ENCODE assay signal across 15 cellular contexts in the genomic region with DNA sequence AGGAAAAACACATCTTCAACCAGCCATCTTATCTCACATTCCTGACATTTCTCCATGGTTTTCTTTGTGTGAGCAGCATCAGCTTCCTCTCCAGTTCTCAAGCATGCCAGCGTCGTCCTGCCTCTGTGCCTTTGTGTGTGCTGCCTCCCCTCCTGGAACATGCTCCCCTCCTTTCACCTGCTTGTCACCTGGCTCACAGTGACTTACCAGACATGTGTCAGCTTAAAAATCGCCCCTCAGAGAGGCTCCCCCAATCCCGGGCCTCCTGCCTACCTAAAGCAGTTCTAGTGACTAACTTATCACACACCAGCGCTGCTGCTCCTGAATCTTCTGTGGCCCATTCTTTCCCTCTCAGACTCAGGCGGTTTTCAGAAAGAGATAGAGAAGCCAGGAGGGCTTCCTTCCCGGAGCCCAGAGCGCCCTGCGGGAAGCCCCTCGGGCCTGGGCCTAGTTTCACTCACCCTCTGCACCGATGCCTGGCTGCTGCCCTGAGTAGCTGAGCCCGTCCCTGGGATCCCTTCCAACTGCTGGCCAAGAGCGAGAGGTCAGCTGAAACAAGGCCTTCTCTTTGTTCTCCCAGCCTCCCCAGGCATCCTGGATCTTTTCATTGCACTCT. TPM values are rescaled to one million over a fixed set of nuclear protein-coding genes. Genes with fewer than 3 reads are reported as not detected.
A peak's percentile ranks its signal among the peaks of the same experiment; 100 is the strongest.
DNase-seq lines count a peak whose midpoint lies in the region; ATAC-seq and TF ChIP-seq lines count a peak whose summit lies in the region.
"Had no signal": no experiment of that assay in that cellular context is flagged by ENCODE, and none has a peak within 500 bp of the region (broad histone marks: within the 10 kb centered on the region; RNA-seq: fewer than 3 reads in every experiment).

No MANE protein-coding gene starts in this region.

- H3K4me2 ChIP-seq in neuronal stem cell (ENCODE audit: insufficient read depth, low read length, poor library complexity, severe bottlenecking) = no peak overlapping the region

- H4K8ac ChIP-seq in neuronal stem cell (ENCODE audit: low read depth, low read length) = peak overlapping the region; percentile 70

- H3K14ac ChIP-seq in neuronal stem cell (ENCODE audit: low read length) = no peak overlapping the region

- H3K4me1 ChIP-seq in right cardiac atrium (ENCODE audit: control insufficient read depth, insufficient read depth, low read length) = no peaks in the 10 kb centered on the region
- H3K4me1 ChIP-seq in neuronal stem cell (ENCODE audit: control insufficient read depth in 2 of 2, insufficient read depth in 1 of 2, low read depth in 1 of 2, low read length in 2 of 2) = peaks cover 10 to 13% of the 10 kb centered on the region in 2 donors
- no peaks in the 10 kb centered on the region for H3K4me1 ChIP-seq in stomach

- peak overlapping the region; percentile 87 for H3K18ac ChIP-seq in neuronal stem cell (ENCODE audit: low read length)

- TF ChIP-seq POLR2A in stomach (IDR thresholded peaks at IDR 0.05) = no peak

- no peak overlapping the region for H2BK120ac ChIP-seq in neuronal stem cell (ENCODE audit: low read depth, low read length)

- WGBS in right cardiac atrium = 41% methylated on average over 13 of the region's 13 CpGs
- no CpG with 5 or more reads among the region's 13 CpGs for WGBS in neuronal stem cell (ENCODE audit: extremely low coverage in 2 of 2, insufficient read length in 2 of 2, insufficient replicate concordance in 1 of 2), 2 donors
- 60 to 68% (median 65%) methylated on average over 13 of the region's 13 CpGs for WGBS in stomach, 5 donors

- no peak for TF ChIP-seq EP300 in stomach (IDR thresholded peaks at IDR 0.05)

- H3K9me3 ChIP-seq in right cardiac atrium (ENCODE audit: control insufficient read depth, low read length) = no peaks in the 10 kb centered on the region
- no peaks in the 10 kb centered on the region for H3K9me3 ChIP-seq in neuronal stem cell (replicated peaks in 1 of 2; ENCODE audit: control insufficient read depth in 2 of 2, insufficient read depth in 1 of 2, low read depth in 1 of 2, low read length in 2 of 2)
- peaks cover 0 to 21% (median 11%) of the 10 kb centered on the region in 4 donors for H3K9me3 ChIP-seq in stomach
- H3K9me3 ChIP-seq: neutrophil had no signal

- no peak overlapping the region for H4K91ac ChIP-seq in neuronal stem cell (ENCODE audit: low read depth, low read length, poor library complexity)

- H3K27me3 ChIP-seq in right cardiac atrium (ENCODE audit: control insufficient read depth, insufficient read depth) = no peaks in the 10 kb centered on the region
- no peaks in the 10 kb centered on the region for H3K27me3 ChIP-seq in neuronal stem cell (ENCODE audit: control insufficient read depth in 3 of 3, insufficient read depth in 3 of 3, low read depth in 1 of 3, low read length in 3 of 3)
- H3K27me3 ChIP-seq in stomach = peaks cover 0 to 29% (median 0%) of the 10 kb centered on the region in 3 donors

- no peak for TF ChIP-seq CTCF in stomach (IDR thresholded peaks at IDR 0.05)

- H2BK5ac ChIP-seq in neuronal stem cell (ENCODE audit: low read length) = peak overlapping the region; percentile 31

- no peak overlapping the region for H2BK12ac ChIP-seq in neuronal stem cell (ENCODE audit: low read length)

- H3K9ac ChIP-seq in neuronal stem cell (ENCODE audit: low read depth, low read length, poor library complexity) = no peak overlapping the region

- no peaks in the 10 kb centered on the region for H3K79me1 ChIP-seq in neuronal stem cell (ENCODE audit: low read depth, low read length)

- H3K36me3 ChIP-seq in neuronal stem cell (replicated peaks in 1 of 2; ENCODE audit: control insufficient read depth in 2 of 2, insufficient read depth in 2 of 2, low read length in 2 of 2) = no peaks in the 10 kb centered on the region
- H3K36me3 ChIP-seq in stomach = no peaks in the 10 kb centered on the region
- H3K36me3 ChIP-seq: neutrophil had no signal

- H3K4me3 ChIP-seq in right cardiac atrium (ENCODE audit: low read length) (no peak overlapping the region), neuronal stem cell (ENCODE audit: low read length in 2 of 2) (no peak overlapping the region), stomach (no peak overlapping the region)

- intact Hi-C loops in right cardiac atrium (cut with DNase I) (no loop called here), stomach (cut with DNase I; ENCODE audit: low total_unique reads) (no loop called here)

- DNase-seq in G401 (ENCODE audit: low spot score) (peak; percentile 8), astrocyte of the hippocampus (ENCODE audit: low read depth, low spot score) (peak; percentile 65), right cardiac atrium (peak; percentile 50 to 78 (median 72)), neuronal stem cell (ENCODE audit: low spot score) (peak; percentile 29), stomach (no peak), NCI-H2227 treated with DMSO at 0.1 percent for 48 hours (lab: John Stamatoyannopoulos, UW) (no peak)
- DNase-seq in activated naive CD4-positive, alpha-beta T cell (lab: John Stamatoyannopoulos, UW) = no peak
- DNase-seq: activated naive CD8-positive, alpha-beta T cell treated with anti-CD3 and anti-CD28 coated beads, Interleukin-2, amount 50 U/mL, for 24 hours; HCEC 1CT; NCI-H1417; NCI-H510A treated with DMSO at 0.1 percent for 48 hours; stimulated activated CD4-positive, alpha-beta T cell treated with anti-CD3 and anti-CD28 coated beads, Interleukin-1b, Interleukin-23, amount 100 ng/mL, for 48 hours had no signal

- ATAC-seq in right cardiac atrium (peak; percentile 67 to 76), GM21717 (IDR thresholded peaks at IDR 0.05; ENCODE audit: unreplicated experiment) (no peak)
- ATAC-seq: activated naive CD8-positive, alpha-beta T cell treated with anti-CD3 and anti-CD28 coated beads, Interleukin-2, amount 50 U/mL, for 24 hours; stimulated activated effector memory CD8-positive, alpha-beta T cell treated with anti-CD3 and anti-CD28 coated beads, Interleukin-12 subunit alpha, Interleukin-12 subunit beta, amount 100 ng/mL, for 72 hours had no signal

- no peak overlapping the region for H2AK5ac ChIP-seq in neuronal stem cell (ENCODE audit: low read depth, low read length)

- no peak overlapping the region for H3K23ac ChIP-seq in neuronal stem cell (ENCODE audit: low read depth, low read length, poor library complexity)

- H2BK15ac ChIP-seq in neuronal stem cell (ENCODE audit: low read length) = peak overlapping the region; percentile 4

- no peak overlapping the region for H3K4ac ChIP-seq in neuronal stem cell (ENCODE audit: low read length)

- in situ Hi-C loops in G401 (cut with HindIII; ENCODE audit: low sequenced_read_pairs) = no loop called here

- H3K27ac ChIP-seq in right cardiac atrium (ENCODE audit: low read length) (peak overlapping the region; percentile 9), neuronal stem cell (replicated peaks; ENCODE audit: low read length) (peak overlapping the region; percentile 48), stomach (no peak overlapping the region)
- H3K27ac ChIP-seq: neutrophil had no signal

- H2AFZ ChIP-seq in neuronal stem cell (ENCODE audit: low read length) = peak overlapping the region; percentile 83

RNA-seq across cellular contexts. Expression of a gene that starts 51.1 kb away (rescaled TPM):
- 7.0 and 7.7 TPM in 2 replicates for total RNA-seq in G401 (2014; rRNA removed; shearing (Covaris generic))
- total RNA-seq in right cardiac atrium (10 to 100 TPM; 11.8 to 12.8 (median 12.1) TPM), stomach (10 to 100 TPM in 2 of 5 donors, 1 to 10 TPM in 3; 3.2 to 21.9 (median 7.3) TPM)
- polyA plus RNA-seq in right cardiac atrium (5.8 TPM), stomach (1 to 10 TPM; 2.3 to 6.4 (median 3.1) TPM)
- polyA plus RNA-seq in neuronal stem cell (2013, experiment 1 of 2) = 17.1 TPM
- polyA plus RNA-seq in neuronal stem cell (2013, experiment 2 of 2) = 17.0 TPM

Comparison
In these comparisons a context has a peak if more than half of its experiments do, and no peak if none do; other contexts are left out.
1. DNase-seq: peak in G401 (single experiment), astrocyte of the hippocampus (single experiment), right cardiac atrium (3 of 3) and neuronal stem cell (single experiment); none in activated naive CD4-positive, alpha-beta T cell (0 of 4), stomach (single experiment) and NCI-H2227 treated with DMSO at 0.1 percent for 48 hours (single experiment).
2. H3K27ac ChIP-seq: peak in right cardiac atrium (single experiment) and neuronal stem cell (single experiment); none in stomach (0 of 5).